ENCODE assay signal across 26 cellular contexts in the genomic region with DNA sequence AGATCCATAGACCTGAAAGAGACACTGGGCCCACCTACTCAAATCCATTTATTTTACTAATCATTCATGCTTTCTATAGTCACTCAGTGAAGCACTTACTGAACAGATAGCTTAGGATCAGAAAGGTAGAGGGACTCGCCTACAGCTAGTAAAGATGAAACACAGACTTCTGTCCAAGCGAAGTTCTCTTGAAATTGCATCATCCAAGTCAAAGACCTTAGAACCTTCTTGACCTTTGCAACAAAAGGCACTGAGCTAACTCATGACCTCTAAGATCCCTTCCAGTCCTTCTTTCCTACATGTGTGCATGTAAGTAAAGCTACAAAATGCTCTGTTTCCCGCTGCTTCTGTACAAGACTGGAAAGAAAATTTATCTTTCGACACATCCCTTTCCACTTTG.
"Had no signal": no experiment of that assay in that cellular context is flagged by ENCODE, and none has a peak within 500 bp of the region (broad histone marks: within the 10 kb centered on the region; RNA-seq: fewer than 3 reads in every experiment).

No MANE protein-coding gene starts in this region.

- H3K4me3 ChIP-seq: breast epithelium, gastrocnemius medialis, left lung, psoas muscle, upper lobe of right lung had no signal

- H3K9me3 ChIP-seq: breast epithelium, gastrocnemius medialis, left lung, psoas muscle, upper lobe of right lung had no signal

- H3K36me3 Mint-ChIP-seq: activated naive CD4-positive, alpha-beta T cell treated with anti-CD3 and anti-CD28 coated beads, Interleukin-2, amount 50 U/mL, for 24 hours had no signal

- H3K4me1 ChIP-seq: left lung, parathyroid adenoma had no signal

- H3K9ac ChIP-seq: parathyroid adenoma had no signal

- H3K27me3 Mint-ChIP-seq: activated CD4-positive, alpha-beta T cell treated with anti-CD3 and anti-CD28 coated beads for 36 hours; activated naive CD4-positive, alpha-beta T cell treated with anti-CD3 and anti-CD28 coated beads, Interleukin-2, amount 50 U/mL, for 24 hours; activated naive CD8-positive, alpha-beta T cell treated with anti-CD3 and anti-CD28 coated beads, Interleukin-2, amount 50 U/mL, for 24 hours; stimulated activated naive CD8-positive, alpha-beta T cell treated with anti-CD3 and anti-CD28 coated beads, Interleukin-15, Interleukin-2, amounts not matched to agents 100 ng/mL and 50 ng/mL, for 24 hours had no signal

- H3K36me3 ChIP-seq: breast epithelium, gastrocnemius medialis, left lung, upper lobe of right lung had no signal

- H3K4me3 Mint-ChIP-seq: activated CD4-positive, alpha-beta T cell treated with anti-CD3 and anti-CD28 coated beads for 36 hours; activated naive CD4-positive, alpha-beta T cell treated with anti-CD3 and anti-CD28 coated beads, Interleukin-2, amount 50 U/mL, for 24 hours; activated naive CD8-positive, alpha-beta T cell treated with anti-CD3 and anti-CD28 coated beads, Interleukin-2, amount 50 U/mL, for 24 hours; nephron progenitor cell; stimulated activated naive CD8-positive, alpha-beta T cell treated with anti-CD3 and anti-CD28 coated beads, Interleukin-15, Interleukin-2, amounts not matched to agents 100 ng/mL and 50 ng/mL, for 24 hours had no signal

- H3K27me3 ChIP-seq: breast epithelium, gastrocnemius medialis, left lung, upper lobe of right lung had no signal

- H3K27ac ChIP-seq: breast epithelium, left lung, parathyroid adenoma, psoas muscle, upper lobe of right lung had no signal

- H2AFZ ChIP-seq: parathyroid adenoma had no signal

- H3K79me2 ChIP-seq: parathyroid adenoma had no signal

- DNase-seq: activated CD4-positive, alpha-beta T cell treated with anti-CD3 and anti-CD28 coated beads for 36 hours; activated CD4-positive, alpha-beta T cell treated with anti-CD3 and anti-CD28 coated beads, Interleukin-2, amount 50 U/mL, for 48 hours; activated CD4-positive, CD25-positive, alpha-beta regulatory T cell; activated CD8-positive, alpha-beta memory T cell treated with anti-CD3 and anti-CD28 coated beads for 24 hours; activated gamma-delta T cell treated with Interleukin-2 at 50 U/mL for 16 hours; activated naive CD8-positive, alpha-beta T cell treated with anti-CD3 and anti-CD28 coated beads, Interleukin-2, amount 50 U/mL, for 24 hours; activated T-cell treated with anti-CD3 and anti-CD28 coated beads, Interleukin-2, amount 50 U/mL, for 1 hour; amygdala; central memory CD4-positive, alpha-beta T cell; dermis blood vessel endothelial cell; effector memory CD4-positive, alpha-beta T cell; erythroblast; glutamatergic neuron; left lung; nephron progenitor cell; occipital lobe; psoas muscle; stimulated activated CD4-positive, alpha-beta T cell treated with anti-CD3 and anti-CD28 coated beads, Interleukin-12 subunit alpha, Interleukin-12 subunit beta, amount 100 ng/mL, for 4 hours; stimulated activated CD4-positive, alpha-beta T cell treated with anti-CD3 and anti-CD28 coated beads, Interleukin-4, amount 100 ng/mL, for 1 hour; T-helper 2 cell; upper lobe of right lung had no signal

- H3K4me1 Mint-ChIP-seq: activated CD4-positive, alpha-beta T cell treated with anti-CD3 and anti-CD28 coated beads for 36 hours; activated naive CD4-positive, alpha-beta T cell treated with anti-CD3 and anti-CD28 coated beads, Interleukin-2, amount 50 U/mL, for 24 hours had no signal

- H3K9me3 Mint-ChIP-seq: activated naive CD4-positive, alpha-beta T cell treated with anti-CD3 and anti-CD28 coated beads, Interleukin-2, amount 50 U/mL, for 24 hours; nephron progenitor cell had no signal

- H3K27ac Mint-ChIP-seq: activated CD4-positive, alpha-beta T cell treated with anti-CD3 and anti-CD28 coated beads for 36 hours; activated naive CD4-positive, alpha-beta T cell treated with anti-CD3 and anti-CD28 coated beads, Interleukin-2, amount 50 U/mL, for 24 hours; activated naive CD8-positive, alpha-beta T cell treated with anti-CD3 and anti-CD28 coated beads, Interleukin-2, amount 50 U/mL, for 24 hours; stimulated activated naive CD8-positive, alpha-beta T cell treated with anti-CD3 and anti-CD28 coated beads, Interleukin-15, Interleukin-2, amounts not matched to agents 100 ng/mL and 50 ng/mL, for 24 hours had no signal
